Comparison of ENCODE assay signal across 10 cellular contexts in the genomic region with DNA sequence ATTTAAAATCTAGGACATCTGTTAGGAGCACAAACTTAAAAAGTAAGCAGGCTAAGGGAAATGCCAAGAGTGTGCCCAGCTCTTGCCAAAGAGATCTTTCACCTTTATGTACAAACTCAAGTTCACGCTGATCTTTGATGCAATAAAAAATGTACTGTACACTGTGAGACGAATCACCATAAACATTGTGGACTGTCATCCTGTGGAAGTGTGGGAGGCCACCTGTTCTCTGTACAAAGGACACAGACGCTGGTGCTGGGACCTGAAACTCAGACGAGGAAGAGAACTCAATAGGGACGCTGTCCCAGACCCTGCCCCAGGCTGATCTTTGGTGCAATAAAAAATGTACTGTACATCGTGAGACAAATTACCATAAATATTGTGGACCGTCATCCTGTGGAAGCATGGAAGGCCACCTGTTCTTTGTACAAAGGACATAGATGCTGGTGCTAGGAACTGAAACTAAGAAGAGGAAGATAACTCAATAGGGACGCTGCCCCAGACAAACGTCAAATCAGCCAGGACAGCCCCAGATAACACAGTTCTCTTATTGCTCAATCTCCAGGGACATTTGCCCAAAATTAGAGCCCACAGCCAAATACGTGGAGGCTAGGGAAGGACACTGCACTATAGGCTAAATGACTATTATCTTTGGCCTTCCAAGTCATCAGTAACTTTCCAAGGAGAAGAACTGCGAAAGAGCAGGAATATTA.
DNase-seq lines count a peak whose midpoint lies in the region; ATAC-seq and TF ChIP-seq lines count a peak whose summit lies in the region.
"Had no signal": no experiment of that assay in that cellular context is flagged by ENCODE, and none has a peak within 500 bp of the region (broad histone marks: within the 10 kb centered on the region; RNA-seq: fewer than 3 reads in every experiment).

No MANE protein-coding gene starts in this region.

- DNase-seq in MM.1S (peak; percentile 50), mammary epithelial cell (no peak)
- DNase-seq: CD8-positive, alpha-beta T cell; ovary had no signal

- peaks cover 6% of the 10 kb centered on the region for H3K27me3 ChIP-seq in DOHH2 (ENCODE audit: control insufficient read depth, low read length)
- H3K27me3 ChIP-seq in MM.1S (replicated peaks; ENCODE audit: insufficient read depth, low read length) = no peaks in the 10 kb centered on the region
- H3K27me3 ChIP-seq in mammary epithelial cell (ENCODE audit: insufficient read depth, low read length) = no peaks in the 10 kb centered on the region
- no peaks in the 10 kb centered on the region for H3K27me3 ChIP-seq in mucosa of rectum (ENCODE audit: control insufficient read depth in 2 of 2, insufficient read depth in 2 of 2, low read length in 2 of 2)
- H3K27me3 ChIP-seq: ovary had no signal

- ATAC-seq in HG02623 (IDR thresholded peaks at IDR 0.05; ENCODE audit: unreplicated experiment) (no peak), GM18861 (IDR thresholded peaks at IDR 0.05; ENCODE audit: unreplicated experiment) (no peak), GM18498 (IDR thresholded peaks at IDR 0.05; ENCODE audit: unreplicated experiment) (no peak), HG03442 (IDR thresholded peaks at IDR 0.05; ENCODE audit: unreplicated experiment) (no peak)
- ATAC-seq: CD8-positive, alpha-beta T cell had no signal

- H3K4me2 ChIP-seq in DOHH2 (ENCODE audit: low read length) = peak overlapping the region; percentile 9
- peak overlapping the region; percentile 71 for H3K4me2 ChIP-seq in MM.1S (ENCODE audit: low read depth, low read length)
- H3K4me2 ChIP-seq in mammary epithelial cell (ENCODE audit: insufficient read depth, low read depth, low read length) = no peak overlapping the region

- H4K20me1 ChIP-seq in DOHH2 (ENCODE audit: control insufficient read depth, insufficient read depth, low read depth, low read length) = no peaks in the 10 kb centered on the region
- no peaks in the 10 kb centered on the region for H4K20me1 ChIP-seq in MM.1S (ENCODE audit: insufficient read depth, low read length)
- H4K20me1 ChIP-seq in mammary epithelial cell (ENCODE audit: insufficient read depth, low read length) = no peaks in the 10 kb centered on the region

- H3K4me1 ChIP-seq in DOHH2 (ENCODE audit: control insufficient read depth, low read length) (peaks cover 19% of the 10 kb centered on the region), MM.1S (ENCODE audit: low read length) (peaks cover 21% of the 10 kb centered on the region), mammary epithelial cell (ENCODE audit: insufficient read depth, low read length) (peaks cover 9% of the 10 kb centered on the region), mucosa of rectum (ENCODE audit: control insufficient read depth in 2 of 2, insufficient read depth in 2 of 2, low read length in 2 of 2) (peaks cover 3 to 14% of the 10 kb centered on the region in 2 donors)

- no peak overlapping the region for H3K4me3 ChIP-seq in DOHH2 (ENCODE audit: low read length)
- H3K4me3 ChIP-seq in MM.1S (ENCODE audit: low read length) = peak overlapping the region; percentile 19
- H3K4me3 ChIP-seq in mammary epithelial cell (replicated peaks in 1 of 3; ENCODE audit: insufficient read depth in 1 of 3, low read depth in 2 of 3, low read length in 3 of 3) = no peak overlapping the region
- H3K4me3 ChIP-seq in mucosa of rectum (ENCODE audit: low read length in 2 of 2) = peak overlapping the region; percentile 42 to 51
- H3K4me3 ChIP-seq: ovary had no signal

- no peak for TF ChIP-seq CTCF in DOHH2 (IDR thresholded peaks at IDR 0.05; ENCODE audit: low read depth, low read length, poor library complexity, severe bottlenecking)
- no peak for TF ChIP-seq CTCF in MM.1S (IDR thresholded peaks at IDR 0.05; ENCODE audit: low read length)
- TF ChIP-seq CTCF in mammary epithelial cell (conservative IDR thresholded peaks at IDR 0.05 in 1 of 2, IDR thresholded peaks at IDR 0.05 in 1 of 2; ENCODE audit: extremely low read depth in 1 of 2, insufficient read depth in 1 of 2, low read depth in 1 of 2, low read length in 2 of 2) = no peak

- dilution Hi-C loops in mammary epithelial cell (cut with HindIII; ENCODE audit: low sequenced_read_pairs) = no loop called here

- BruUV-seq in mammary epithelial cell (replicated peaks; lab: Mats Ljungman, UMichigan) = no TSS peak

- CTCF ChIA-PET in mammary epithelial cell (lab: Charles Lee; ENCODE audit: low non-redundant PET) = no interaction called here

- H2AFZ ChIP-seq in MM.1S (ENCODE audit: low read length) (peak overlapping the region; percentile 38), mammary epithelial cell (ENCODE audit: low read depth, low read length) (peak overlapping the region; percentile 45)

- intact Hi-C loops in mammary epithelial cell (cut with micrococcal nuclease) = no loop called here

- H3K9ac ChIP-seq in MM.1S (ENCODE audit: low read length) (no peak overlapping the region), mammary epithelial cell (ENCODE audit: insufficient read depth, low read length) (no peak overlapping the region), mucosa of rectum (ENCODE audit: low read depth in 1 of 2, low read length in 2 of 2) (peak overlapping the region in 1 of 2 donors; percentile 61)

- H3K9me3 ChIP-seq in DOHH2 (ENCODE audit: control insufficient read depth, insufficient read depth, low read length) (no peaks in the 10 kb centered on the region), MM.1S (replicated peaks; ENCODE audit: insufficient read depth, low read length) (no peaks in the 10 kb centered on the region), mammary epithelial cell (replicated peaks; ENCODE audit: insufficient read depth, low read length) (no peaks in the 10 kb centered on the region), mucosa of rectum (ENCODE audit: control insufficient read depth in 2 of 2, low read length in 2 of 2) (no peaks in the 10 kb centered on the region)
- H3K9me3 ChIP-seq: ovary had no signal

- H3K9me2 ChIP-seq in DOHH2 (replicated peaks; ENCODE audit: control insufficient read depth, low read length) (no peaks in the 10 kb centered on the region), MM.1S (replicated peaks; ENCODE audit: insufficient read depth, low read length) (no peaks in the 10 kb centered on the region)

- WGBS in mammary epithelial cell (ENCODE audit: low coverage, missing lambda C conversion rate) = 62% methylated on average over 8 of the region's 11 CpGs

- H3K27ac ChIP-seq in DOHH2 (ENCODE audit: low read depth, low read length) (no peak overlapping the region), MM.1S (ENCODE audit: low read length) (peak overlapping the region; percentile 26; the same call in 1 of the 2 replicates), mammary epithelial cell (ENCODE audit: insufficient read depth, low read depth, low read length) (no peak overlapping the region), mucosa of rectum (ENCODE audit: low read depth in 2 of 2, low read length in 2 of 2) (peak overlapping the region; percentile 77 to 89)
- H3K27ac ChIP-seq: ovary had no signal

- H3K79me2 ChIP-seq in DOHH2 (ENCODE audit: control insufficient read depth, low read length) (no peaks in the 10 kb centered on the region), MM.1S (ENCODE audit: low read length) (no peaks in the 10 kb centered on the region), mammary epithelial cell (ENCODE audit: insufficient read depth, low read length) (no peaks in the 10 kb centered on the region)

- in situ Hi-C loops in mammary epithelial cell (cut with MboI; ENCODE audit: low sequenced_read_pairs in 2 of 2) = no loop called here

- no peaks in the 10 kb centered on the region for H3K36me3 ChIP-seq in DOHH2 (ENCODE audit: control insufficient read depth, low read length)
- no peaks in the 10 kb centered on the region for H3K36me3 ChIP-seq in MM.1S (replicated peaks; ENCODE audit: insufficient read depth, low read length)
- H3K36me3 ChIP-seq in mammary epithelial cell (ENCODE audit: insufficient read depth, low read length) = no peaks in the 10 kb centered on the region
- H3K36me3 ChIP-seq in mucosa of rectum (ENCODE audit: control insufficient read depth in 2 of 2, insufficient read depth in 2 of 2, low read length in 2 of 2) = no peaks in the 10 kb centered on the region
- H3K36me3 ChIP-seq: ovary had no signal

- H3F3A ChIP-seq in DOHH2 (ENCODE audit: control insufficient read depth, insufficient read depth) (no peaks in the 10 kb centered on the region), MM.1S (ENCODE audit: insufficient read depth, low read length) (0 out of 2 replicates have a peak, but pooled peaks cover 4% of the 10 kb centered on the region)

Comparison
In these comparisons a context has a peak if more than half of its experiments do, and no peak if none do; other contexts are left out.
1. H3K27ac ChIP-seq: peak in MM.1S (single experiment) and mucosa of rectum (2 of 2); none in DOHH2 (single experiment) and mammary epithelial cell (single experiment).
2. H3K4me3 ChIP-seq: peak in MM.1S (single experiment) and mucosa of rectum (2 of 2); none in DOHH2 (single experiment) and mammary epithelial cell (0 of 3).